17 cellular contexts compared by ENCODE assay signal in the genomic region with DNA sequence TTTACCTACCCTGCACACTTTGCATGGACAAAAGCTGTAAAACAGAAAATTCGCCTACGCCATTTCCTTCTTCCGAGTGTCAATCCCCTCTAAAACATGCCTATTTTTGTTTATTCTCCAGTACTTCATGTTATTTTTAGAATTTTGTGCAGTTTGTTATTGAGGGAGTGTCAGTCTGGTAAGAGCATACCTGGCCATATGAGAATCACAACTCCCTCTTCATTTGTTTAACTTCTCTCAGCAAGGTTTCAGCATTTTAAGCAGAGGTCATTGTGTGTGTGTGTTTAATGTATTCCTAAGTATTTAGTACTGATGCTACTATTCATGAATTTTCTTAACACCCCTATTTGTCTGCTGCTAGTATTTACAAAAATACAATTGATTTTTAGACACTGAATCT.
"Had no signal": no experiment of that assay in that cellular context is flagged by ENCODE, and none has a peak within 500 bp of the region (broad histone marks: within the 10 kb centered on the region; RNA-seq: fewer than 3 reads in every experiment).

No MANE protein-coding gene starts in this region.

- H3K4me3 Mint-ChIP-seq: neural crest cell had no signal

- FAIRE-seq: colon, kidney, urothelium cell line had no signal

- H3K4me3 ChIP-seq: esophagus muscularis mucosa, left ventricle myocardium inferior, ovary, sigmoid colon, spleen, stomach, testis had no signal

- H3K4me1 ChIP-seq: testis had no signal

- H3K4me1 Mint-ChIP-seq: neural crest cell had no signal

- H3K27me3 ChIP-seq: esophagus muscularis mucosa, ovary, sigmoid colon, spleen, stomach, testis had no signal

- H3K27ac ChIP-seq: esophagus muscularis mucosa, left ventricle myocardium inferior, ovary, sigmoid colon, spleen, stomach, testis had no signal

- H3K9me3 Mint-ChIP-seq: neural crest cell had no signal

- H3K9me3 ChIP-seq: esophagus muscularis mucosa, left ventricle myocardium inferior, ovary, sigmoid colon, spleen, stomach, testis had no signal

- H3K36me3 ChIP-seq: ovary had no signal

- DNase-seq: activated CD4-positive, alpha-beta T cell treated with anti-CD3 and anti-CD28 coated beads for 4 hours; activated CD8-positive, alpha-beta memory T cell treated with anti-CD3 and anti-CD28 coated beads, Interleukin-2, amount 50 U/mL, for 48 hours; activated naive CD4-positive, alpha-beta T cell treated with Interleukin-2 at 50 U/mL for 16 hours; caudate nucleus; hypothalamus; kidney; left ventricle myocardium inferior; ovary; sigmoid colon; spleen; stomach; T-helper 2 cell; testis had no signal
